ENCODE assay signal across 1 cellular context in the genomic region with DNA sequence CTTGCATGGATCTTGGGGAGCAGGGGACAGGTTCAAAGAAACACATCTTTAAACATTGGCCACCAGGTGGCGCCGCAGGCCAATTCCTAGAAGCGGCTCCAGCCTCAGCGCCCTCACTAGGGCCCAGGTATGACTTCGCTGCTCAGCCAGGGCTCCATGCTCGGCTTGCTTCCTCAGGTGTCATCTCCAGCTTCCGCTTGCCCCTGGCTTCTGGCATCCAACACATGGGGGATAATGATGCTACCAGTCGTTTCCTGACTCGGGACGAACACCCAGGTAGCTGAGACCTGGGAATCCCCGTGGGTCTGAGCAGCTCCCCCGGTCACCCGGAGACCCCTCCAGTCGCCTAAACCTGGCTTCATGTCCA.
A peak's percentile ranks its signal among the peaks of the same experiment; 100 is the strongest.
TF ChIP-seq lines count a peak whose summit lies in the region.

No MANE protein-coding gene starts in this region.

TF ChIP-seq in HepG2, 621 proteins besides CTCF, POLR2A, EP300 and RAD21 (continued from another document and continues in another):
- TF ChIP-seq GATAD2A (CRISPR knock-in tag; IDR thresholded peaks at IDR 0.05), result 0 out of 2 replicates have a peak, but pooled peaks have one; percentile 16
- no peak for TF ChIP-seq AFF4 (CRISPR knock-in tag; IDR thresholded peaks at IDR 0.05)
- TF ChIP-seq ZNF441 (CRISPR knock-in tag; IDR thresholded peaks at IDR 0.05; ENCODE audit: borderline replicate concordance), result no peak
- TF ChIP-seq ZNF496 (CRISPR knock-in tag; IDR thresholded peaks at IDR 0.05; ENCODE audit: insufficient replicate concordance), result no peak
- no peak for TF ChIP-seq SMAD1 (CRISPR knock-in tag; IDR thresholded peaks at IDR 0.05; ENCODE audit: borderline replicate concordance, low read depth)
- TF ChIP-seq HOXA3 (CRISPR knock-in tag; IDR thresholded peaks at IDR 0.05), result peak; percentile 48; the same call in 1 of the 2 replicates
- no peak for TF ChIP-seq CHD4 (IDR thresholded peaks at IDR 0.05; ENCODE audit: borderline replicate concordance, low read length)
- TF ChIP-seq ZNF619 (CRISPR knock-in tag; IDR thresholded peaks at IDR 0.05), result no peak
- TF ChIP-seq ZNF746 (CRISPR knock-in tag; IDR thresholded peaks at IDR 0.05), result no peak
- peak; percentile 92 for TF ChIP-seq STAG1 (CRISPR knock-in tag; IDR thresholded peaks at IDR 0.05)
- TF ChIP-seq HCFC1 (IDR thresholded peaks at IDR 0.05; ENCODE audit: low read depth, low read length), result no peak
- TF ChIP-seq ZNF710 (CRISPR knock-in tag; IDR thresholded peaks at IDR 0.05; ENCODE audit: borderline replicate concordance), result no peak
- TF ChIP-seq MED1 (CRISPR knock-in tag; IDR thresholded peaks at IDR 0.05), result peak; percentile 14; the same call in 1 of the 2 replicates
- peak; percentile 30; the same call in 1 of the 2 replicates for TF ChIP-seq ZFX (CRISPR knock-in tag; IDR thresholded peaks at IDR 0.05; ENCODE audit: low read depth)
- peak; percentile 42; the same call in 1 of the 2 replicates for TF ChIP-seq RXRA (CRISPR knock-in tag; IDR thresholded peaks at IDR 0.05)
- no peak for TF ChIP-seq SOX6 (IDR thresholded peaks at IDR 0.05)
- TF ChIP-seq SOX6 (CRISPR knock-in tag; IDR thresholded peaks at IDR 0.05), result 0 out of 2 replicates have a peak, but pooled peaks have one; percentile 20
- no peak for TF ChIP-seq ZNF326 (CRISPR knock-in tag; IDR thresholded peaks at IDR 0.05; ENCODE audit: borderline replicate concordance)
- TF ChIP-seq MAX (IDR thresholded peaks at IDR 0.05), result no peak
- TF ChIP-seq TERF1 (CRISPR knock-in tag; IDR thresholded peaks at IDR 0.05), result no peak
- peak; percentile 41; the same call in 1 of the 2 replicates for TF ChIP-seq KDM2A (CRISPR knock-in tag; IDR thresholded peaks at IDR 0.05; ENCODE audit: borderline replicate concordance, low read depth)
- TF ChIP-seq HNF1A (IDR thresholded peaks at IDR 0.05; ENCODE audit: low read depth), result no peak
- no peak for TF ChIP-seq HNF1A (CRISPR knock-in tag; IDR thresholded peaks at IDR 0.05; ENCODE audit: borderline replicate concordance)
- no peak for TF ChIP-seq JUNB (CRISPR knock-in tag; IDR thresholded peaks at IDR 0.05; ENCODE audit: borderline replicate concordance)
- no peak for TF ChIP-seq MXD3 (CRISPR knock-in tag; IDR thresholded peaks at IDR 0.05)
- no peak for TF ChIP-seq HINFP (CRISPR knock-in tag; IDR thresholded peaks at IDR 0.05; ENCODE audit: low read depth)
- TF ChIP-seq ZNF660 (CRISPR knock-in tag; IDR thresholded peaks at IDR 0.05; ENCODE audit: borderline replicate concordance, low read depth), result no peak
- TF ChIP-seq IKZF1 (IDR thresholded peaks at IDR 0.05), result no peak
- TF ChIP-seq NFIC (IDR thresholded peaks at IDR 0.05; ENCODE audit: low read length), result no peak
- TF ChIP-seq PCBP2 (optimal IDR thresholded peaks at IDR 0.05; ENCODE audit: low read depth, low read length, poor library complexity, severe bottlenecking), result no peak
- no peak for TF ChIP-seq ZFAT (CRISPR knock-in tag; conservative IDR thresholded peaks at IDR 0.05)
- TF ChIP-seq ZNF678 (CRISPR knock-in tag; IDR thresholded peaks at IDR 0.05), result no peak
- TF ChIP-seq, protein P1, sequence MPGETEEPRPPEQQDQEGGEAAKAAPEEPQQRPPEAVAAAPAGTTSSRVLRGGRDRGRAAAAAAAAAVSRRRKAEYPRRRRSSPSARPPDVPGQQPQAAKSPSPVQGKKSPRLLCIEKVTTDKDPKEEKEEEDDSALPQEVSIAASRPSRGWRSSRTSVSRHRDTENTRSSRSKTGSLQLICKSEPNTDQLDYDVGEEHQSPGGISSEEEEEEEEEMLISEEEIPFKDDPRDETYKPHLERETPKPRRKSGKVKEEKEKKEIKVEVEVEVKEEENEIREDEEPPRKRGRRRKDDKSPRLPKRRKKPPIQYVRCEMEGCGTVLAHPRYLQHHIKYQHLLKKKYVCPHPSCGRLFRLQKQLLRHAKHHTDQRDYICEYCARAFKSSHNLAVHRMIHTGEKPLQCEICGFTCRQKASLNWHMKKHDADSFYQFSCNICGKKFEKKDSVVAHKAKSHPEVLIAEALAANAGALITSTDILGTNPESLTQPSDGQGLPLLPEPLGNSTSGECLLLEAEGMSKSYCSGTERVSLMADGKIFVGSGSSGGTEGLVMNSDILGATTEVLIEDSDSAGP (CRISPR knock-in tag; IDR thresholded peaks at IDR 0.05; ENCODE audit: borderline replicate concordance), result peak; percentile 39; the same call in 1 of the 2 replicates
- TF ChIP-seq SNAPC5 (CRISPR knock-in tag; IDR thresholded peaks at IDR 0.05; ENCODE audit: borderline replicate concordance), result no peak
- TF ChIP-seq, protein P2, sequence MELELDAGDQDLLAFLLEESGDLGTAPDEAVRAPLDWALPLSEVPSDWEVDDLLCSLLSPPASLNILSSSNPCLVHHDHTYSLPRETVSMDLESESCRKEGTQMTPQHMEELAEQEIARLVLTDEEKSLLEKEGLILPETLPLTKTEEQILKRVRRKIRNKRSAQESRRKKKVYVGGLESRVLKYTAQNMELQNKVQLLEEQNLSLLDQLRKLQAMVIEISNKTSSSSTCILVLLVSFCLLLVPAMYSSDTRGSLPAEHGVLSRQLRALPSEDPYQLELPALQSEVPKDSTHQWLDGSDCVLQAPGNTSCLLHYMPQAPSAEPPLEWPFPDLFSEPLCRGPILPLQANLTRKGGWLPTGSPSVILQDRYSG (CRISPR knock-in tag; IDR thresholded peaks at IDR 0.05), result no peak
